In the genomic region with DNA sequence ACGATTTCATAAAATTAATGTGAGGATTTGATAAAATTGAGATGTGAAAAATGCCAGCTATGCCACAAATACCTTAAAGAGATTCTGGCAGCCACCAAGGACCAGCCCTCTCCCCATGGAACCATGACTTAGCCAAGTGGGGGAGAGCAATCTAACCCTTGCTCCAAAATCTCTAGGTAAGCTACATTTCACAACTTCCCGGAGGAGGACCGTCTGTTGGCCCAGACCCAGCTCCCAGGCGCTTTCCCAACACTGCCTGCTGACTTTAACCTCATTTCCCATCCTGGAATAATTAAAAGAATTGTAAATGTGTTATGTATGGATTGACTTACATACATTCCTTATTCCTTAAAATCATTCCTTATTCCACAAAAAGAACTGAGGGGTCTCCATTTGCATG, we compare ENCODE assay signal across 33 cellular contexts. TPM values are rescaled to one million over a fixed set of nuclear protein-coding genes. Genes with fewer than 3 reads are reported as not detected.
"Had no signal": no experiment of that assay in that cellular context is flagged by ENCODE, and none has a peak within 500 bp of the region (broad histone marks: within the 10 kb centered on the region; RNA-seq: fewer than 3 reads in every experiment).

No MANE protein-coding gene starts in this region.

- H3K27me3 ChIP-seq: body of pancreas, cardiac muscle cell, colonic mucosa, neutrophil, thyroid gland, upper lobe of left lung, vagina had no signal

- H3K36me3 Mint-ChIP-seq: activated naive CD4-positive, alpha-beta T cell treated with anti-CD3 and anti-CD28 coated beads, Interleukin-2, amount 50 U/mL, for 72 hours; mesothelial cell of epicardium; naive B cell; stimulated activated memory B cell treated with anti-CD40 and anti-IgM and Interleukin-4, amounts not matched to agents 10 μg/mL and 1 μg/mL and 100 μg/mL, for 72 hours; WTC11 had no signal

- H3K27me3 Mint-ChIP-seq: activated CD8-positive, alpha-beta T cell treated with anti-CD3 and anti-CD28 coated beads for 36 hours had no signal

- H3K27ac Mint-ChIP-seq: activated CD8-positive, alpha-beta T cell treated with anti-CD3 and anti-CD28 coated beads for 36 hours; activated T-helper 2 cell treated with anti-CD3 and anti-CD28 coated beads, Interferon-gamma antibody, Interleukin-2, Interleukin-4, amounts not matched to agents 10 μg/mL and 5 μg/mL and 100 μg/mL, durations not matched to agents 14 hours and 24 hours and 36 hours; mesothelial cell of epicardium; naive B cell; nephron progenitor cell; stimulated activated memory B cell treated with anti-CD40 and anti-IgM and Interleukin-4, amounts not matched to agents 10 μg/mL and 1 μg/mL and 100 μg/mL, for 72 hours; stimulated activated naive CD8-positive, alpha-beta T cell treated with anti-CD3 and anti-CD28 coated beads, Interleukin-15, amount 100 ng/mL, for 72 hours; T-helper 17 cell; WTC11 had no signal

- H3K9me3 ChIP-seq: body of pancreas, colonic mucosa, heart right ventricle, neutrophil, pancreas, prostate gland, thyroid gland, upper lobe of left lung, vagina had no signal

- H3K4me2 ChIP-seq: smooth muscle cell had no signal

- FAIRE-seq: pancreas had no signal

- H3K4me1 ChIP-seq: body of pancreas, colonic mucosa, pancreas, prostate gland, thyroid gland, upper lobe of left lung, vagina had no signal

- H3K4me3 Mint-ChIP-seq: activated CD8-positive, alpha-beta T cell treated with anti-CD3 and anti-CD28 coated beads for 36 hours; mesothelial cell of epicardium; naive B cell; nephron progenitor cell; stimulated activated memory B cell treated with anti-CD40 and anti-IgM and Interleukin-4, amounts not matched to agents 10 μg/mL and 1 μg/mL and 100 μg/mL, for 72 hours; stimulated activated naive CD8-positive, alpha-beta T cell treated with anti-CD3 and anti-CD28 coated beads, Interleukin-15, amount 100 ng/mL, for 72 hours; T-helper 17 cell; WTC11 had no signal

- H3K4me3 ChIP-seq: body of pancreas, cardiac muscle cell, colonic mucosa, heart right ventricle, pancreas, prostate gland, smooth muscle cell, thyroid gland, upper lobe of left lung, vagina had no signal

- H3K27ac ChIP-seq: body of pancreas, cardiac muscle cell, colonic mucosa, heart right ventricle, neutrophil, pancreas, prostate gland, thyroid gland, upper lobe of left lung, vagina had no signal

- H3K9me3 Mint-ChIP-seq: activated CD8-positive, alpha-beta T cell treated with anti-CD3 and anti-CD28 coated beads for 36 hours; activated T-helper 2 cell treated with anti-CD3 and anti-CD28 coated beads, Interferon-gamma antibody, Interleukin-2, Interleukin-4, amounts not matched to agents 10 μg/mL and 5 μg/mL and 100 μg/mL, durations not matched to agents 14 hours and 24 hours and 36 hours; mesothelial cell of epicardium; nephron progenitor cell; stimulated activated memory B cell treated with anti-CD40 and anti-IgM and Interleukin-4, amounts not matched to agents 10 μg/mL and 1 μg/mL and 100 μg/mL, for 72 hours; stimulated activated naive CD8-positive, alpha-beta T cell treated with anti-CD3 and anti-CD28 coated beads, Interleukin-15, amount 100 ng/mL, for 72 hours; WTC11 had no signal

- H3K4me1 Mint-ChIP-seq: stimulated activated naive CD8-positive, alpha-beta T cell treated with anti-CD3 and anti-CD28 coated beads, Interleukin-15, amount 100 ng/mL, for 72 hours had no signal

- H3K36me3 ChIP-seq: cardiac muscle cell, colonic mucosa, heart right ventricle, neutrophil, pancreas, prostate gland, thyroid gland, upper lobe of left lung, vagina had no signal

- DNase-seq: activated CD4-positive, alpha-beta T cell treated with anti-CD3 and anti-CD28 coated beads for 1 hour; activated CD4-positive, alpha-beta T cell treated with anti-CD3 and anti-CD28 coated beads, Interleukin-2, amount 50 U/mL, for 1 hour; activated CD8-positive, alpha-beta T cell treated with anti-CD3 and anti-CD28 coated beads for 36 hours; activated T-cell treated with anti-CD3 and anti-CD28 coated beads, Interleukin-2, amount 50 U/mL, for 48 hours; aorta; cerebellar nuclear complex; colonic mucosa; effector memory CD4-positive, alpha-beta T cell; foreskin melanocyte; heart right ventricle; left ventricle myocardium superior; naive B cell; nephron progenitor cell; pancreas; stimulated activated CD4-positive, alpha-beta T cell treated with anti-CD3 and anti-CD28 coated beads, Interleukin-1b, Interleukin-23, amount 100 ng/mL, for 48 hours; stimulated activated CD4-positive, alpha-beta T cell treated with anti-CD3 and anti-CD28 coated beads, Interleukin-4, amount 100 ng/mL, for 4 hours; stimulated activated CD8-positive, alpha-beta memory T cell treated with anti-CD3 and anti-CD28 coated beads, Interleukin-4, amount 100 ng/mL, for 48 hours; stimulated activated naive CD8-positive, alpha-beta T cell treated with anti-CD3 and anti-CD28 coated beads, Interleukin-15, amount 100 ng/mL, for 72 hours; T-helper 17 cell; T1000; thyroid gland; upper lobe of left lung had no signal

- ATAC-seq: activated CD8-positive, alpha-beta T cell treated with anti-CD3 and anti-CD28 coated beads for 36 hours; activated naive CD4-positive, alpha-beta T cell treated with anti-CD3 and anti-CD28 coated beads, Interleukin-2, amount 50 U/mL, for 72 hours; body of pancreas; heart right ventricle; left ventricle myocardium superior; stimulated activated memory B cell treated with anti-CD40 and anti-IgM and Interleukin-4, amounts not matched to agents 10 μg/mL and 1 μg/mL and 100 μg/mL, for 72 hours; stimulated activated naive CD8-positive, alpha-beta T cell treated with anti-CD3 and anti-CD28 coated beads, Interleukin-15, amount 100 ng/mL, for 72 hours; T-helper 17 cell; WTC11 had no signal

RNA-seq across cellular contexts. Expression of a gene that starts 47.5 kb away (rescaled TPM):
- total RNA-seq: activated CD8-positive, alpha-beta T cell treated with anti-CD3 and anti-CD28 coated beads for 36 hours; activated naive CD4-positive, alpha-beta T cell treated with anti-CD3 and anti-CD28 coated beads, Interleukin-2, amount 50 U/mL, for 72 hours; activated T-helper 2 cell treated with anti-CD3 and anti-CD28 coated beads, Interferon-gamma antibody, Interleukin-2, Interleukin-4, amounts not matched to agents 10 μg/mL and 5 μg/mL and 100 μg/mL, durations not matched to agents 14 hours and 24 hours and 36 hours had no signal
